ENCODE assay signal across 28 cellular contexts in the genomic region with DNA sequence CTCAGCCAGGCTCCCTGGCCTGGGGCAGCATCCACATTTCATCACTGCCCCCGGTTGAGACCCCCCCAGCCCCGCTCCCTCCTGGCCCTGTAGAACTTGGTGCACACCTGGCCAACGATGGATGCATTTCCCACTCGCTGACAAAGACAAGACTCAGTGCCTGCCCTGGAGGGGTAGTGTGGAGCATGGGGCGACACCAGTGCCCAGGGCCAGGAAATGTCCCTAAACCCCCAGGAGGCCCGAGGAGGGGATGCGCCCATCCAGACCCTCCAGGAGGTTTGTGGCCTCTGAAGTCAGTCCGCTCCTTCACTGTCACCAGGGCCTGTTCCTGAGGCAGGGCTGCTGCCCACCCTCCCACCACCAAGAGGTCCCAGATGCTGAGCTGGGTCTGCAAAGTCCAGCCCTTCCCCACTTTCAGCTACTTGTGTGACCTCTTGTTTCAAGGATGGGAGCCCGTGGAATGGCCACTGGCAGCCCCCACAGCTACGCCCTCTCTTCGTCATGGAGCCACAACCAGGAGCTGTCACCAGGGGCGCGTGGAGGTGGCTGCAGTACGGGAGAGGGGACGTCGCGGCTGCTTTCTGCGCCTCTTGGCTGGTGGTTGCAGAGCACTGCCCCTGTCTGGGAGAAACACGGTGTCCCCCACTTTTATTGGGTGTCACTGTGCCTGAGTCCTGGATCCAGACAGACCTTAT. TPM values are rescaled to one million over a fixed set of nuclear protein-coding genes. Genes with fewer than 3 reads are reported as not detected.
"Had no signal": no experiment of that assay in that cellular context is flagged by ENCODE, and none has a peak within 500 bp of the region (broad histone marks: within the 10 kb centered on the region; RNA-seq: fewer than 3 reads in every experiment).

No MANE protein-coding gene starts in this region.

- H3K27me3 ChIP-seq: brain microvascular endothelial cell, colonic mucosa had no signal

- H3K27me3 Mint-ChIP-seq: activated B cell treated with CpG ODN at 0.5 μM for 24 hours; activated CD8-positive, alpha-beta T cell treated with anti-CD3 and anti-CD28 coated beads for 36 hours; activated naive CD8-positive, alpha-beta T cell treated with anti-CD3 and anti-CD28 coated beads for 36 hours had no signal

- H3K4me1 ChIP-seq: colonic mucosa, gastrocnemius medialis had no signal

- H3K36me3 Mint-ChIP-seq: activated naive CD4-positive, alpha-beta T cell treated with anti-CD3 and anti-CD28 coated beads, Interleukin-2, amount 50 U/mL, for 24 hours; activated naive CD8-positive, alpha-beta T cell treated with anti-CD3 and anti-CD28 coated beads for 36 hours had no signal

- ATAC-seq: activated CD4-positive, CD25-positive, alpha-beta regulatory T cell treated with anti-CD3 and anti-CD28 coated beads, Interleukin-2, amount 50 U/mL, for 24 hours; activated CD8-positive, alpha-beta T cell treated with anti-CD3 and anti-CD28 coated beads for 36 hours; gastrocnemius medialis; T-helper 17 cell had no signal

- H3K4me3 ChIP-seq: colonic mucosa, gastrocnemius medialis had no signal

- H3K9me3 ChIP-seq: colonic mucosa, gastrocnemius medialis had no signal

- H3K27ac ChIP-seq: colonic mucosa, gastrocnemius medialis, WERI-Rb-1 had no signal

- H3K4me3 Mint-ChIP-seq: activated B cell treated with CpG ODN at 0.5 μM for 24 hours; activated CD8-positive, alpha-beta T cell treated with anti-CD3 and anti-CD28 coated beads for 36 hours; activated naive CD4-positive, alpha-beta T cell treated with anti-CD3 and anti-CD28 coated beads for 36 hours; activated naive CD4-positive, alpha-beta T cell treated with anti-CD3 and anti-CD28 coated beads, Interleukin-2, amount 50 U/mL, for 24 hours; activated naive CD8-positive, alpha-beta T cell treated with anti-CD3 and anti-CD28 coated beads for 36 hours; activated T-helper 1 cell treated with anti-CD3 and anti-CD28 coated beads, Interleukin-12 subunit alpha, Interleukin-12 subunit beta, Interleukin-2, Interleukin-4 antibody, amounts not matched to agents 30 ng/mL and 10 ng/mL and 1 ng/mL, durations not matched to agents 14 hours and 24 hours and 36 hours; central memory CD8-positive, alpha-beta T cell; endodermal cell; T-helper 17 cell; T-helper 2 cell treated with Interferon-gamma antibody and Interleukin-4, amounts not matched to agents 5 μg/mL and 100 μg/mL, for 36 hours had no signal

- H3K36me3 ChIP-seq: brain microvascular endothelial cell, colonic mucosa, gastrocnemius medialis, WERI-Rb-1 had no signal

- H3K27ac Mint-ChIP-seq: activated B cell treated with CpG ODN at 0.5 μM for 24 hours; activated CD8-positive, alpha-beta T cell treated with anti-CD3 and anti-CD28 coated beads for 36 hours; activated naive CD4-positive, alpha-beta T cell treated with anti-CD3 and anti-CD28 coated beads for 36 hours; activated naive CD4-positive, alpha-beta T cell treated with anti-CD3 and anti-CD28 coated beads, Interleukin-2, amount 50 U/mL, for 24 hours; activated naive CD8-positive, alpha-beta T cell treated with anti-CD3 and anti-CD28 coated beads for 36 hours; activated T-helper 1 cell treated with anti-CD3 and anti-CD28 coated beads, Interleukin-12 subunit alpha, Interleukin-12 subunit beta, Interleukin-2, Interleukin-4 antibody, amounts not matched to agents 30 ng/mL and 10 ng/mL and 1 ng/mL, durations not matched to agents 14 hours and 24 hours and 36 hours; activated T-helper 2 cell treated with anti-CD3 and anti-CD28 coated beads, Interferon-gamma antibody, Interleukin-2, Interleukin-4, amounts not matched to agents 10 μg/mL and 5 μg/mL and 100 μg/mL, durations not matched to agents 14 hours and 24 hours and 36 hours; endodermal cell; T-helper 17 cell; T-helper 2 cell treated with Interferon-gamma antibody and Interleukin-4, amounts not matched to agents 5 μg/mL and 100 μg/mL, for 36 hours had no signal

- H3K9me3 Mint-ChIP-seq: activated B cell treated with CpG ODN at 0.5 μM for 24 hours; activated CD8-positive, alpha-beta T cell treated with anti-CD3 and anti-CD28 coated beads for 36 hours; activated naive CD4-positive, alpha-beta T cell treated with anti-CD3 and anti-CD28 coated beads for 36 hours; activated naive CD4-positive, alpha-beta T cell treated with anti-CD3 and anti-CD28 coated beads, Interleukin-2, amount 50 U/mL, for 24 hours; activated naive CD8-positive, alpha-beta T cell treated with anti-CD3 and anti-CD28 coated beads for 36 hours; activated T-helper 1 cell treated with anti-CD3 and anti-CD28 coated beads, Interleukin-12 subunit alpha, Interleukin-12 subunit beta, Interleukin-2, Interleukin-4 antibody, amounts not matched to agents 30 ng/mL and 10 ng/mL and 1 ng/mL, durations not matched to agents 14 hours and 24 hours and 36 hours; activated T-helper 2 cell treated with anti-CD3 and anti-CD28 coated beads, Interferon-gamma antibody, Interleukin-2, Interleukin-4, amounts not matched to agents 10 μg/mL and 5 μg/mL and 100 μg/mL, durations not matched to agents 14 hours and 24 hours and 36 hours; central memory CD8-positive, alpha-beta T cell; endodermal cell; T-helper 2 cell treated with Interferon-gamma antibody and Interleukin-4, amounts not matched to agents 5 μg/mL and 100 μg/mL, for 36 hours had no signal

- H3K4me1 Mint-ChIP-seq: activated B cell treated with CpG ODN at 0.5 μM for 24 hours; activated naive CD4-positive, alpha-beta T cell treated with anti-CD3 and anti-CD28 coated beads, Interleukin-2, amount 50 U/mL, for 24 hours; activated naive CD8-positive, alpha-beta T cell treated with anti-CD3 and anti-CD28 coated beads for 36 hours; central memory CD8-positive, alpha-beta T cell; T-helper 17 cell had no signal

- DNase-seq: activated B cell treated with CpG ODN at 0.5 μM for 24 hours; activated CD4-positive, alpha-beta T cell treated with anti-CD3 and anti-CD28 coated beads for 48 hours; activated CD4-positive, alpha-beta T cell treated with anti-CD3 and anti-CD28 coated beads, Interleukin-2, amount 50 U/mL, for 1 hour; activated CD4-positive, alpha-beta T cell treated with anti-CD3 and anti-CD28 coated beads, Interleukin-2, amount 50 U/mL, for 48 hours; activated CD8-positive, alpha-beta memory T cell treated with anti-CD3 and anti-CD28 coated beads for 24 hours; activated CD8-positive, alpha-beta T cell treated with anti-CD3 and anti-CD28 coated beads for 36 hours; activated effector memory CD4-positive, alpha-beta T cell treated with anti-CD3 and anti-CD28 coated beads, Interleukin-2, amount 50 U/mL, for 16 hours; activated naive CD4-positive, alpha-beta T cell treated with anti-CD3 and anti-CD28 coated beads for 36 hours; activated naive CD8-positive, alpha-beta T cell treated with anti-CD3 and anti-CD28 coated beads for 36 hours; activated T-cell treated with anti-CD3 and anti-CD28 coated beads, Interleukin-2, amount 50 U/mL, for 1 hour; activated T-cell treated with anti-CD3 and anti-CD28 coated beads, Interleukin-2, amount 50 U/mL, for 48 hours; colonic mucosa; effector memory CD4-positive, alpha-beta T cell; endodermal cell; foreskin fibroblast; gastrocnemius medialis; glutamatergic neuron; T-helper 1 cell; T-helper 17 cell; T1000; WERI-Rb-1 had no signal

RNA-seq across cellular contexts. Expression of gene AJAP1, which starts 35.7 kb away (rescaled TPM):
- total RNA-seq: activated B cell treated with CpG ODN at 0.5 μM for 24 hours; activated naive CD8-positive, alpha-beta T cell treated with anti-CD3 and anti-CD28 coated beads for 36 hours; activated T-helper 1 cell treated with anti-CD3 and anti-CD28 coated beads, Interleukin-12 subunit alpha, Interleukin-12 subunit beta, Interleukin-2, Interleukin-4 antibody, amounts not matched to agents 30 ng/mL and 10 ng/mL and 1 ng/mL, durations not matched to agents 14 hours and 24 hours and 36 hours; activated T-helper 2 cell treated with anti-CD3 and anti-CD28 coated beads, Interferon-gamma antibody, Interleukin-2, Interleukin-4, amounts not matched to agents 10 μg/mL and 5 μg/mL and 100 μg/mL, durations not matched to agents 14 hours and 24 hours and 36 hours; T-helper 17 cell had no signal
